9 cellular contexts compared by ENCODE assay signal in genomic region chr12:122880668-122881067, GRCh38. TPM values are rescaled to one million over a fixed set of nuclear protein-coding genes. Genes with fewer than 3 reads are reported as not detected.
DNase-seq lines count a peak whose midpoint lies in the region; ATAC-seq, FAIRE-seq and TF ChIP-seq lines count a peak whose summit lies in the region.
"Had no signal": no experiment of that assay in that cellular context is flagged by ENCODE, and none has a peak within 500 bp of the region (broad histone marks: within the 10 kb centered on the region; RNA-seq: fewer than 3 reads in every experiment).

No MANE protein-coding gene starts in this region.

- no peaks in the 10 kb centered on the region for H3K27me3 ChIP-seq in endothelial cell of umbilical vein (ENCODE audit: control insufficient read depth in 2 of 2, insufficient read depth in 2 of 2, low read length in 2 of 2)

- H3K9me3 Mint-ChIP-seq in activated T-cell treated with anti-CD3 and anti-CD28 coated beads, Interleukin-2, amount 50 U/mL, for 24 hours, result peaks cover 1% of the 10 kb centered on the region
- H3K9me3 Mint-ChIP-seq in natural killer cell, result no peaks in the 10 kb centered on the region

- H3K27ac ChIP-seq in OCI-LY7 (ENCODE audit: low read depth, low read length, poor library complexity, severe bottlenecking) (no peak overlapping the region), endothelial cell of umbilical vein (ENCODE audit: insufficient read depth, low read depth, low read length) (no peak overlapping the region)

- peaks cover 27% of the 10 kb centered on the region for H3K27me3 Mint-ChIP-seq in activated T-cell treated with anti-CD3 and anti-CD28 coated beads, Interleukin-2, amount 50 U/mL, for 24 hours
- no peaks in the 10 kb centered on the region for H3K27me3 Mint-ChIP-seq in natural killer cell (ENCODE audit: low read depth in 2 of 2)

- POLR2A ChIA-PET in OCI-LY7 (lab: Charles Lee), result interaction anchor here (1.5 to 2.2 kb wide), 3 partner anchors 10 to 352 kb away, joined by 3 to 9 read pairs (median 4); partner anchors contain the start of genes MPHOSPH9 and MTRFR
- POLR2A ChIA-PET in endothelial cell of umbilical vein (lab: Charles Lee), result no interaction called here

- H3K36me3 ChIP-seq in OCI-LY7 (ENCODE audit: insufficient read depth, low read length), result no peaks in the 10 kb centered on the region
- H3K36me3 ChIP-seq in endothelial cell of umbilical vein (ENCODE audit: control insufficient read depth in 2 of 2, extremely low read depth in 1 of 2, insufficient read depth in 2 of 2, low read length in 2 of 2), result no peaks in the 10 kb centered on the region

- H3K4me3 ChIP-seq in OCI-LY7 (ENCODE audit: low read depth, low read length, poor library complexity, severe bottlenecking), result no peak overlapping the region
- H3K4me3 ChIP-seq in endothelial cell of umbilical vein (replicated peaks in 1 of 3; ENCODE audit: insufficient read depth in 1 of 3, low read depth in 1 of 3, low read length in 3 of 3), result no peak overlapping the region

- H3K9me1 ChIP-seq in endothelial cell of umbilical vein (replicated peaks; ENCODE audit: control insufficient read depth, extremely low read depth, insufficient read depth, low read length), result no peaks in the 10 kb centered on the region

- no peak overlapping the region for H3K9ac ChIP-seq in endothelial cell of umbilical vein (replicated peaks; ENCODE audit: extremely low read depth, insufficient read depth, low read length)

- no peaks in the 10 kb centered on the region for H3K79me2 ChIP-seq in OCI-LY7 (ENCODE audit: insufficient read depth, low read depth, low read length)
- peaks cover 92% of the 10 kb centered on the region for H3K79me2 ChIP-seq in endothelial cell of umbilical vein (ENCODE audit: control insufficient read depth, insufficient read depth, low read length)

- H3K36me3 Mint-ChIP-seq in activated T-cell treated with anti-CD3 and anti-CD28 coated beads, Interleukin-2, amount 50 U/mL, for 24 hours (ENCODE audit: low read depth), result peaks cover 37% of the 10 kb centered on the region
- no peaks in the 10 kb centered on the region for H3K36me3 Mint-ChIP-seq in natural killer cell

- peak; percentile 83 for TF ChIP-seq CTCF in OCI-LY7 (conservative IDR thresholded peaks at IDR 0.05; ENCODE audit: low read length)
- peak; percentile 22 to 25 for TF ChIP-seq CTCF in endothelial cell of umbilical vein (IDR thresholded peaks at IDR 0.05; ENCODE audit: extremely low read depth in 1 of 2, insufficient read depth in 1 of 2, low read depth in 1 of 2, low read length in 2 of 2)
- TF ChIP-seq CTCF in natural killer cell (IDR thresholded peaks at IDR 0.05), result peak; percentile 25

- CTCF ChIA-PET in OCI-LY7 (lab: Charles Lee; ENCODE audit: unreplicated experiment) (no interaction called here), endothelial cell of umbilical vein (lab: Charles Lee) (interaction anchor here (0.8 to 3.0 kb wide), 9 partner anchors 9 to 72 kb away, joined by 3 to 13 read pairs (median 4); no protein-coding TSS in a partner anchor)

- H3K9me2 ChIP-seq in OCI-LY7 (ENCODE audit: insufficient read depth, low read length), result no peaks in the 10 kb centered on the region

- intact Hi-C loops in OCI-LY7 (cut with micrococcal nuclease; ENCODE audit: unreplicated experiment) (loop anchor here (2.0 to 10.0 kb wide), 2 partner anchors 72 to 354 kb away; partner anchors contain the start of genes MPHOSPH9 and MTRFR), endothelial cell of umbilical vein (cut with micrococcal nuclease) (no loop called here), natural killer cell (cut with micrococcal nuclease) (loop anchor here (2.0 to 5.0 kb wide), 2 partner anchors 14 to 72 kb away; no protein-coding TSS in a partner anchor)

- peaks cover 38% of the 10 kb centered on the region for H3K4me1 ChIP-seq in OCI-LY7 (ENCODE audit: insufficient read depth, low read length, poor library complexity, severe bottlenecking)
- H3K4me1 ChIP-seq in endothelial cell of umbilical vein (ENCODE audit: control insufficient read depth, extremely low read depth, insufficient read depth, low read length), result peaks cover 19% of the 10 kb centered on the region

- H3K9me3 ChIP-seq in OCI-LY7 (ENCODE audit: low read length) (no peaks in the 10 kb centered on the region), endothelial cell of umbilical vein (replicated peaks; ENCODE audit: control insufficient read depth, insufficient read depth, low read length) (no peaks in the 10 kb centered on the region)

- ATAC-seq in natural killer cell (peak; percentile 57 to 71 (median 58)), GM18868 (IDR thresholded peaks at IDR 0.05; ENCODE audit: unreplicated experiment) (no peak)

- H3K4me1 Mint-ChIP-seq in activated T-cell treated with anti-CD3 and anti-CD28 coated beads, Interleukin-2, amount 50 U/mL, for 24 hours (ENCODE audit: low read depth), result peaks cover 94% of the 10 kb centered on the region
- peaks cover 89 to 90% of the 10 kb centered on the region in 2 donors for H3K4me1 Mint-ChIP-seq in natural killer cell

- TF ChIP-seq POLR2A in endothelial cell of umbilical vein (IDR thresholded peaks at IDR 0.05; ENCODE audit: low read depth, low read length), result no peak

- H4K20me1 ChIP-seq in OCI-LY7 (ENCODE audit: insufficient read depth, low read length) (no peaks in the 10 kb centered on the region), endothelial cell of umbilical vein (replicated peaks; ENCODE audit: control insufficient read depth, extremely low read depth, insufficient read depth, low read length) (no peaks in the 10 kb centered on the region)

- H3K4me3 Mint-ChIP-seq in activated T-cell treated with anti-CD3 and anti-CD28 coated beads, Interleukin-2, amount 50 U/mL, for 24 hours, result no peak overlapping the region
- H3K4me3 Mint-ChIP-seq in natural killer cell, result peak overlapping the region; percentile 83

- no peak overlapping the region for H3K27ac Mint-ChIP-seq in activated T-cell treated with anti-CD3 and anti-CD28 coated beads, Interleukin-2, amount 50 U/mL, for 24 hours
- peak overlapping the region; percentile 81 to 88 for H3K27ac Mint-ChIP-seq in natural killer cell

- H3K4me2 ChIP-seq in OCI-LY7 (ENCODE audit: low read length) (peak overlapping the region; percentile 1; the same call in 1 of the 2 replicates), endothelial cell of umbilical vein (ENCODE audit: insufficient read depth, low read length) (no peak overlapping the region)

- DNase-seq in activated T-cell treated with anti-CD3 and anti-CD28 coated beads, Interleukin-2, amount 50 U/mL, for 24 hours, result peak; percentile 36
- no peak for DNase-seq in activated T-cell treated with anti-CD3 and anti-CD28 coated beads for 4 hours
- DNase-seq in OCI-LY7 (ENCODE audit: low spot score), result peak; percentile 66
- no peak for DNase-seq in endothelial cell of umbilical vein (ENCODE audit: low read depth, low spot score)
- peak; percentile 21 for DNase-seq in natural killer cell
- no peak for DNase-seq in GOT3 (lab: John Stamatoyannopoulos, UW)
- DNase-seq in NCI-H748 (lab: John Stamatoyannopoulos, UW; ENCODE audit: unreplicated experiment), result no peak

- no TSS peak for BruUV-seq in OCI-LY7 (replicated peaks; lab: Mats Ljungman, UMichigan)
- no TSS peak for BruUV-seq in endothelial cell of umbilical vein (replicated peaks; lab: Mats Ljungman, UMichigan)

- H2AFZ ChIP-seq in OCI-LY7 (ENCODE audit: low read length) (no peak overlapping the region), endothelial cell of umbilical vein (ENCODE audit: low read depth, low read length) (no peak overlapping the region)

- dilution Hi-C loops in endothelial cell of umbilical vein (cut with MboI; ENCODE audit: extremely low pct_ligation_motif_present, low sequenced_read_pairs), result no loop called here

- FAIRE-seq in endothelial cell of umbilical vein (lab: Jason Lieb, UNC), result no peak
- FAIRE-seq: GM18507 had no signal

TF ChIP-seq in endothelial cell of umbilical vein, 7 proteins besides CTCF, POLR2A, EP300 and RAD21:
- TF ChIP-seq POLR2AphosphoS5 (IDR thresholded peaks at IDR 0.05; ENCODE audit: insufficient read depth, low read depth, low read length) (no peak), FOS (IDR thresholded peaks at IDR 0.05; ENCODE audit: borderline replicate concordance, insufficient read depth, low read length) (no peak), GATA2 (IDR thresholded peaks at IDR 0.05; ENCODE audit: insufficient read depth, insufficient read length, low read depth, low read length) (no peak), EZH2 (IDR thresholded peaks at IDR 0.05; ENCODE audit: borderline replicate concordance, low read depth, low read length, severe bottlenecking) (no peak), JUN (IDR thresholded peaks at IDR 0.05; ENCODE audit: borderline replicate concordance, insufficient read depth, insufficient read length, low read depth) (no peak), MAX (IDR thresholded peaks at IDR 0.05; ENCODE audit: insufficient read depth, insufficient read length) (no peak), MYC (IDR thresholded peaks at IDR 0.05; ENCODE audit: low read depth, low read length) (no peak)

RNA-seq across cellular contexts. Expression of gene VPS37B, which starts 15.3 kb away (rescaled TPM):
- total RNA-seq in OCI-LY7 (2014; rRNA removed; shearing (Covaris generic)), result 1.5 and 2.5 TPM in 2 replicates
- total RNA-seq in OCI-LY7 (2022) (1.7 and 1.8 TPM in 2 replicates), endothelial cell of umbilical vein (45.9 and 46.4 TPM in 2 replicates), natural killer cell (100 to 1,000 TPM; 142 to 167 (median 165) TPM)
- 39.5 and 43.5 TPM in 2 replicates for polyA plus RNA-seq in endothelial cell of umbilical vein
- 24.8 and 32.2 TPM in 2 replicates for polyA plus RNA-seq in endothelial cell of umbilical vein (2011; cell fraction: cytosol; rRNA removed)
- 39.9 and 42.2 TPM in 2 replicates for polyA plus RNA-seq in endothelial cell of umbilical vein (2011; cell fraction: nucleus; rRNA removed)
- 25.4 and 32.1 TPM in 2 replicates for polyA plus RNA-seq in endothelial cell of umbilical vein (2012)
- polyA minus RNA-seq in endothelial cell of umbilical vein, result 20.7 and 20.9 TPM in 2 replicates
- 11.0 TPM for polyA minus RNA-seq in endothelial cell of umbilical vein (2011; cell fraction: cytosol; rRNA and poly(A)+ RNA removed)
- 20.9 and 25.1 TPM in 2 replicates for polyA minus RNA-seq in endothelial cell of umbilical vein (2011; cell fraction: nucleus; rRNA and poly(A)+ RNA removed)

RNA-seq across cellular contexts. Expression of gene HIP1R, which starts 45.4 kb away (rescaled TPM):
- 59.6 and 66.4 TPM in 2 replicates for total RNA-seq in OCI-LY7 (2014; rRNA removed; shearing (Covaris generic))
- total RNA-seq in OCI-LY7 (2022), result 56.5 and 70.2 TPM in 2 replicates
- total RNA-seq in endothelial cell of umbilical vein, result 122 and 136 TPM in 2 replicates
- polyA plus RNA-seq in endothelial cell of umbilical vein, result 110 and 111 TPM in 2 replicates
- polyA plus RNA-seq in endothelial cell of umbilical vein (2011; cell fraction: cytosol; rRNA removed), result 44.3 and 60.5 TPM in 2 replicates
- 563 and 679 TPM in 2 replicates for polyA plus RNA-seq in endothelial cell of umbilical vein (2011; cell fraction: nucleus; rRNA removed)
- polyA plus RNA-seq in endothelial cell of umbilical vein (2012), result 54.9 and 77.2 TPM in 2 replicates
- polyA minus RNA-seq in endothelial cell of umbilical vein, result 162 and 203 TPM in 2 replicates
- polyA minus RNA-seq in endothelial cell of umbilical vein (2011; cell fraction: cytosol; rRNA and poly(A)+ RNA removed), result 11.3 TPM
- polyA minus RNA-seq in endothelial cell of umbilical vein (2011; cell fraction: nucleus; rRNA and poly(A)+ RNA removed), result 132 and 165 TPM in 2 replicates
- total RNA-seq in natural killer cell, result 10 to 100 TPM; 78.6 to 93.1 (median 85.5) TPM

Comparison
In these comparisons a context has a peak if more than half of its experiments do, and no peak if none do; other contexts are left out.
1. DNase-seq: peak in activated T-cell treated with anti-CD3 and anti-CD28 coated beads, Interleukin-2, amount 50 U/mL, for 24 hours (single experiment), OCI-LY7 (single experiment) and natural killer cell (single experiment); none in activated T-cell treated with anti-CD3 and anti-CD28 coated beads for 4 hours (single experiment), endothelial cell of umbilical vein (single experiment), GOT3 (single experiment) and NCI-H748 (single experiment).
2. CTCF ChIP-seq: peak in every context shown above with its lines; median percentile 83 in OCI-LY7; 25 in natural killer cell; 24 in endothelial cell of umbilical vein.
3. RNA of gene VPS37B, which starts 15.3 kb away (total RNA-seq): 142 to 167 TPM in natural killer cell and 45.9 to 46.4 TPM in endothelial cell of umbilical vein; 1.5 to 2.5 TPM in OCI-LY7; every median in the first group is over 10 times any median in the second.